1 cellular context compared by ENCODE assay signal in genomic region chr5:122313001-122313402, GRCh38.
TF ChIP-seq lines count a peak whose summit lies in the region.

No MANE protein-coding gene starts in this region.

TF ChIP-seq in H1, 55 proteins besides CTCF, POLR2A, EP300 and RAD21:
- TF ChIP-seq RBBP5 (IDR thresholded peaks at IDR 0.05; ENCODE audit: borderline replicate concordance, low read depth, low read length) (no peak), RNF2 (IDR thresholded peaks at IDR 0.05; ENCODE audit: borderline replicate concordance, low read depth, low read length, missing control alignments, poor library complexity, severe bottlenecking) (peak; percentile 67)
